Comparison of ENCODE assay signal across 22 cellular contexts in genomic region chr15:66581972-66582537, GRCh38. TPM values are rescaled to one million over a fixed set of nuclear protein-coding genes. Genes with fewer than 3 reads are reported as not detected.
DNase-seq lines count a peak whose midpoint lies in the region; ATAC-seq, FAIRE-seq and TF ChIP-seq lines count a peak whose summit lies in the region.
"Had no signal": no experiment of that assay in that cellular context is flagged by ENCODE, and none has a peak within 500 bp of the region (broad histone marks: within the 10 kb centered on the region; RNA-seq: fewer than 3 reads in every experiment).

No MANE protein-coding gene starts in this region.

- no peak for TF ChIP-seq RAD21 in K562 (CRISPR knock-in tag; conservative IDR thresholded peaks at IDR 0.05 in 1 of 2, IDR thresholded peaks at IDR 0.05 in 1 of 2)

- H3K27ac ChIP-seq in K562 (ENCODE audit: extremely low read depth, low read depth, low read length) (peak overlapping the region; percentile 89), right lobe of liver (peak overlapping the region in 1 of 3 donors; percentile 19)
- H3K27ac ChIP-seq: neural progenitor cell, psoas muscle, SK-N-MC had no signal

- peak overlapping the region; percentile 89 for H2AFZ ChIP-seq in K562 (ENCODE audit: low read depth, low read length)
- H2AFZ ChIP-seq: neural progenitor cell had no signal

- H3K4me1 ChIP-seq in K562 (replicated peaks in 1 of 2; ENCODE audit: control insufficient read depth in 2 of 2, insufficient read depth in 2 of 2, low read length in 2 of 2) (peaks cover 11 to 24% of the 10 kb centered on the region in 2 experiments), right lobe of liver (no peaks in the 10 kb centered on the region)
- H3K4me1 ChIP-seq: neural progenitor cell, psoas muscle had no signal

- POLR2A ChIA-PET in K562 (lab: Yijun Ruan, JAX): interaction anchor here (0.6 to 2.7 kb wide), 48 partner anchors 8 to 971 kb away, joined by 3 to 23 read pairs (median 4); partner anchors contain the start of genes INTS14, LCTL and TIPIN

- peaks cover 26% of the 10 kb centered on the region for H4K20me1 ChIP-seq in K562 (replicated peaks; ENCODE audit: control insufficient read depth, insufficient read depth, low read length)

- H3K9me3 ChIP-seq in K562 (replicated peaks; ENCODE audit: control insufficient read depth, insufficient read depth, low read depth, low read length) (no peaks in the 10 kb centered on the region), right lobe of liver (no peaks in the 10 kb centered on the region)
- H3K9me3 ChIP-seq: psoas muscle had no signal

- BruUV-seq in K562 (replicated peaks; lab: Mats Ljungman, UMichigan): no TSS peak

- 2% methylated on average over 9 of the region's 9 CpGs for WGBS in K562 (ENCODE audit: insufficient coverage, low coverage, missing lambda C conversion rate)
- 61% methylated on average over 9 of the region's 9 CpGs for WGBS in right lobe of liver (ENCODE audit: insufficient coverage, low coverage, low lambda C conversion rate, missing lambda C conversion rate)

- CTCF ChIA-PET in K562 (lab: Yijun Ruan, JAX; ENCODE audit: low intra/inter-chr PET ratio): no interaction called here

- in situ Hi-C loops in K562 (cut with MboI): no loop called here

- H3K79me2 ChIP-seq in K562 (ENCODE audit: control insufficient read depth, insufficient read depth, low read length): peaks cover 43% of the 10 kb centered on the region

- FAIRE-seq in K562 (lab: Jason Lieb, UNC): peak; percentile 87
- FAIRE-seq: colon, frontal cortex, G401.6 had no signal

- H3K27me3 ChIP-seq in K562 (ENCODE audit: control insufficient read depth in 2 of 2, insufficient read depth in 2 of 2, low read length in 2 of 2): no peaks in the 10 kb centered on the region
- H3K27me3 ChIP-seq in right lobe of liver: no peaks in the 10 kb centered on the region
- H3K27me3 ChIP-seq: neural progenitor cell had no signal

- no peak for TF ChIP-seq CTCF in K562 (IDR thresholded peaks at IDR 0.05 in 2 of 3, conservative IDR thresholded peaks at IDR 0.05 in 1 of 3; ENCODE audit: insufficient read depth in 2 of 3, low read depth in 1 of 3, low read length in 3 of 3)
- TF ChIP-seq CTCF in right lobe of liver (IDR thresholded peaks at IDR 0.05): no peak

- H3K36me3 ChIP-seq in K562 (ENCODE audit: control insufficient read depth, insufficient read depth, low read length) (peaks cover 32% of the 10 kb centered on the region), right lobe of liver (no peaks in the 10 kb centered on the region)
- H3K36me3 ChIP-seq: neural progenitor cell had no signal

- TF ChIP-seq EP300 in K562 (IDR thresholded peaks at IDR 0.05; ENCODE audit: low read length): no peak

- intact Hi-C loops in K562 (cut with micrococcal nuclease) (no loop called here), right lobe of liver (cut with DNase I) (no loop called here)

- H3K9me1 ChIP-seq in K562 (ENCODE audit: control insufficient read depth, insufficient read depth, low read length): peaks cover 5% of the 10 kb centered on the region

- DNase-seq in HT-29 (ENCODE audit: low spot score): peak; percentile 79
- DNase-seq in NOMO-1 (lab: John Stamatoyannopoulos, UW; ENCODE audit: unreplicated experiment in 2 of 2): peak; percentile 5 to 62
- peak in 2 of 4 experiments; percentile 26 to 88 for DNase-seq in K562 (ENCODE audit: extremely low read depth in 1 of 4, low spot score in 3 of 4)
- no peak for DNase-seq in right lobe of liver
- no peak for DNase-seq in NCI-H1092 treated with DMSO at 0.1 percent for 48 hours (lab: John Stamatoyannopoulos, UW)
- DNase-seq in COLO829 (ENCODE audit: low spot score): no peak
- no peak for DNase-seq in GM19240 (ENCODE audit: insufficient read length, low spot score)
- no peak for DNase-seq in iPS-NIHi7 (ENCODE audit: extremely low spot score)
- DNase-seq: activated CD4-positive, alpha-beta T cell treated with anti-CD3 and anti-CD28 coated beads, Interleukin-2, amount 10 ng/mL, durations not matched to agents 7 days and 5 days; activated gamma-delta T cell; aorta; left cardiac atrium; NCI-H2081; NCI-H524 treated with DMSO at 0.1 percent for 48 hours; psoas muscle; stimulated activated CD4-positive, alpha-beta T cell treated with anti-CD3 and anti-CD28 coated beads, Interleukin-12 subunit alpha, Interleukin-12 subunit beta, amount 100 ng/mL, for 4 hours had no signal

- H3K4me2 ChIP-seq in K562 (ENCODE audit: insufficient read depth, low read length): peak overlapping the region; percentile 97
- H3K4me2 ChIP-seq: neural progenitor cell had no signal

- ATAC-seq in K562 (peak; percentile 66), right lobe of liver (peak in 3 of 4 donors; percentile 30 to 61 (median 54))
- ATAC-seq: psoas muscle had no signal

- H3K9ac ChIP-seq in K562 (ENCODE audit: insufficient read depth in 1 of 2, low read depth in 2 of 2, low read length in 2 of 2): peak overlapping the region; percentile 90 to 93; a peak in 3 of 4 replicates
- H3K9ac ChIP-seq: neural progenitor cell had no signal

- TF ChIP-seq POLR2A in K562 (conservative IDR thresholded peaks at IDR 0.05) (peak; percentile 100), right lobe of liver (IDR thresholded peaks at IDR 0.05) (no peak)

- H3K4me3 ChIP-seq in K562 (peak overlapping the region; percentile 62), right lobe of liver (peak overlapping the region in 1 of 3 donors; percentile 28)
- H3K4me3 ChIP-seq: neural progenitor cell, psoas muscle, SK-N-MC had no signal

TF ChIP-seq in K562, 482 proteins besides CTCF, POLR2A, EP300 and RAD21 (continues in another document):
- TF ChIP-seq HCFC1 (IDR thresholded peaks at IDR 0.05; ENCODE audit: low read depth, low read length) (0 out of 2 replicates have a peak, but pooled peaks have one; percentile 18), ZFP91 (CRISPR knock-in tag; IDR thresholded peaks at IDR 0.05) (no peak), GTF2F1 (IDR thresholded peaks at IDR 0.05; ENCODE audit: low read depth, low read length) (0 out of 2 replicates have a peak, but pooled peaks have one; percentile 25), FOXP4 (CRISPR knock-in tag; IDR thresholded peaks at IDR 0.05; ENCODE audit: borderline replicate concordance) (no peak), ZNF184 (CRISPR knock-in tag; IDR thresholded peaks at IDR 0.05) (no peak), ZNF668 (CRISPR knock-in tag; IDR thresholded peaks at IDR 0.05) (no peak), ZNF696 (CRISPR knock-in tag; conservative IDR thresholded peaks at IDR 0.05) (no peak)

RNA-seq across cellular contexts. Expression of gene LCTL, which starts 16.3 kb away (rescaled TPM):
- not detected in 2 replicates for total RNA-seq in HT-29 (2014; rRNA removed; shearing (Covaris generic))
- not detected in 2 replicates for total RNA-seq in K562 (2011; cell fraction: chromatin; rRNA removed; ENCODE audit: low replicate concordance)
- 0.17 TPM in 1 of 2 replicates, not detected in the other for total RNA-seq in K562 (2011; cell fraction: nucleolus; rRNA removed)
- not detected in 2 replicates for total RNA-seq in K562 (2011; cell fraction: nucleoplasm; rRNA removed)
- total RNA-seq in K562 (2014; rRNA removed) (not detected in 2 replicates), K562 (2014; rRNA removed; fragmentation: Illumina TruSeq; extraction: Trizol) (not detected in 2 replicates), K562 (2015; rRNA removed; fragmentation: Illumina TruSeq; extraction: Trizol) (not detected in 2 replicates), K562 (2021) (not detected in 2 replicates), right lobe of liver (not detected)
- polyA plus RNA-seq in K562 (2011; rRNA removed) (0.03 and 0.08 TPM in 2 replicates), K562 (2014; fragmentation: Illumina TruSeq; extraction: Trizol) (not detected in 2 replicates), K562 (2014; fragmentation: Nextera tagmentation; extraction: Ambion mirVana) (under 1 TPM; 0.17 to 0.31 TPM), K562 (2014; rRNA removed) (not detected in 2 replicates)
- 0.03 and 0.06 TPM in 2 replicates for polyA plus RNA-seq in K562 (2011; cell fraction: cytosol; rRNA removed)
- polyA plus RNA-seq in K562 (2011; cell fraction: nucleus; rRNA removed): 0.23 TPM in 1 of 2 replicates, not detected in the other
- polyA plus RNA-seq in K562 (2012): 0.12 and 0.21 TPM in 2 replicates
- polyA minus RNA-seq in K562 (2011; rRNA and poly(A)+ RNA removed): not detected in 2 replicates
- not detected in 2 replicates for polyA minus RNA-seq in K562 (2011; cell fraction: cytosol; rRNA and poly(A)+ RNA removed)
- polyA minus RNA-seq in K562 (2011; cell fraction: nucleus; rRNA and poly(A)+ RNA removed): not detected in 2 replicates
- total RNA-seq: activated CD4-positive, alpha-beta T cell treated with anti-CD3 and anti-CD28 coated beads, Interleukin-2, amount 10 ng/mL, durations not matched to agents 7 days and 5 days; aorta; left cardiac atrium; mononuclear cell; psoas muscle had no signal
- polyA plus RNA-seq: aorta, psoas muscle had no signal

Comparison
In these comparisons a context has a peak if more than half of its experiments do, and no peak if none do; other contexts are left out.
1. DNase-seq: peak in HT-29 (single experiment) and NOMO-1 (2 of 2); none in right lobe of liver (0 of 3), NCI-H1092 treated with DMSO at 0.1 percent for 48 hours (single experiment), COLO829 (single experiment), GM19240 (single experiment) and iPS-NIHi7 (single experiment).